17 cellular contexts compared by ENCODE assay signal in genomic region chr3:69823710-69824109, GRCh38.
"Had no signal": no experiment of that assay in that cellular context is flagged by ENCODE, and none has a peak within 500 bp of the region (broad histone marks: within the 10 kb centered on the region; RNA-seq: fewer than 3 reads in every experiment).

No MANE protein-coding gene starts in this region.

- DNase-seq: activated CD4-positive, alpha-beta T cell treated with anti-CD3 and anti-CD28 coated beads, Interleukin-2, amount 10 ng/mL, durations not matched to agents 24 days and 14 days; activated CD4-positive, CD25-positive, alpha-beta regulatory T cell; activated naive CD8-positive, alpha-beta T cell treated with anti-CD3 and anti-CD28 coated beads, Interleukin-2, amount 10 ng/mL, durations not matched to agents 7 days and 5 days; anterior cingulate cortex; erythroblast; kidney glomerular epithelial cell; nucleus accumbens; posterior cingulate gyrus; stimulated activated CD4-positive, alpha-beta T cell treated with anti-CD3 and anti-CD28 coated beads, Interleukin-4, amount 100 ng/mL, for 4 hours; stimulated activated CD8-positive, alpha-beta memory T cell treated with anti-CD3 and anti-CD28 coated beads, Interleukin-4, amount 100 ng/mL, for 48 hours; stimulated activated naive CD8-positive, alpha-beta T cell treated with anti-CD3 and anti-CD28 coated beads, Interleukin-15, Interleukin-2, amounts not matched to agents 100 U/mL and 50 U/mL, for 24 hours; upper lobe of left lung had no signal

- FAIRE-seq: bronchial epithelial cell had no signal

- H3K27me3 ChIP-seq: upper lobe of left lung had no signal

- H3K27ac ChIP-seq: upper lobe of left lung had no signal

- H3K9me3 ChIP-seq: upper lobe of left lung had no signal

- H3K4me3 ChIP-seq: skin epidermis, upper lobe of left lung had no signal

- H3K4me3 Mint-ChIP-seq: activated CD4-positive, alpha-beta T cell treated with anti-CD3 and anti-CD28 coated beads, Interleukin-2, amount 10 ng/mL, durations not matched to agents 24 days and 14 days; activated naive CD8-positive, alpha-beta T cell treated with anti-CD3 and anti-CD28 coated beads, Interleukin-2, amount 10 ng/mL, durations not matched to agents 7 days and 5 days; activated T-helper 1 cell treated with anti-CD3 and anti-CD28 coated beads, Interleukin-12 subunit alpha, Interleukin-12 subunit beta, Interleukin-2, Interleukin-4 antibody, amounts not matched to agents 30 ng/mL and 10 ng/mL and 1 ng/mL, durations not matched to agents 14 hours and 24 hours and 36 hours; nephron; T-helper 2 cell treated with Interferon-gamma antibody and Interleukin-4, amounts not matched to agents 5 μg/mL and 100 μg/mL, for 36 hours had no signal

- H3K9me3 Mint-ChIP-seq: activated naive CD8-positive, alpha-beta T cell treated with anti-CD3 and anti-CD28 coated beads, Interleukin-2, amount 10 ng/mL, durations not matched to agents 7 days and 5 days; activated T-helper 1 cell treated with anti-CD3 and anti-CD28 coated beads, Interleukin-12 subunit alpha, Interleukin-12 subunit beta, Interleukin-2, Interleukin-4 antibody, amounts not matched to agents 30 ng/mL and 10 ng/mL and 1 ng/mL, durations not matched to agents 14 hours and 24 hours and 36 hours; nephron; T-helper 2 cell treated with Interferon-gamma antibody and Interleukin-4, amounts not matched to agents 5 μg/mL and 100 μg/mL, for 36 hours had no signal

- H3K27me3 Mint-ChIP-seq: activated CD4-positive, alpha-beta T cell treated with anti-CD3 and anti-CD28 coated beads, Interleukin-2, amount 10 ng/mL, durations not matched to agents 24 days and 14 days; activated naive CD8-positive, alpha-beta T cell treated with anti-CD3 and anti-CD28 coated beads, Interleukin-2, amount 10 ng/mL, durations not matched to agents 7 days and 5 days had no signal

- H3K36me3 ChIP-seq: upper lobe of left lung had no signal

- H3K4me1 ChIP-seq: upper lobe of left lung had no signal

- H3K4me1 Mint-ChIP-seq: activated CD4-positive, alpha-beta T cell treated with anti-CD3 and anti-CD28 coated beads, Interleukin-2, amount 10 ng/mL, durations not matched to agents 24 days and 14 days; activated naive CD8-positive, alpha-beta T cell treated with anti-CD3 and anti-CD28 coated beads, Interleukin-2, amount 10 ng/mL, durations not matched to agents 7 days and 5 days had no signal

- H3K27ac Mint-ChIP-seq: activated CD4-positive, alpha-beta T cell treated with anti-CD3 and anti-CD28 coated beads, Interleukin-2, amount 10 ng/mL, durations not matched to agents 24 days and 14 days; activated naive CD8-positive, alpha-beta T cell treated with anti-CD3 and anti-CD28 coated beads, Interleukin-2, amount 10 ng/mL, durations not matched to agents 7 days and 5 days; activated T-helper 1 cell treated with anti-CD3 and anti-CD28 coated beads, Interleukin-12 subunit alpha, Interleukin-12 subunit beta, Interleukin-2, Interleukin-4 antibody, amounts not matched to agents 30 ng/mL and 10 ng/mL and 1 ng/mL, durations not matched to agents 14 hours and 24 hours and 36 hours; T-helper 2 cell treated with Interferon-gamma antibody and Interleukin-4, amounts not matched to agents 5 μg/mL and 100 μg/mL, for 36 hours had no signal

- ATAC-seq: stimulated activated naive CD8-positive, alpha-beta T cell treated with anti-CD3 and anti-CD28 coated beads, Interleukin-15, Interleukin-2, amounts not matched to agents 100 U/mL and 50 U/mL, for 24 hours had no signal

- H3K36me3 Mint-ChIP-seq: activated naive CD8-positive, alpha-beta T cell treated with anti-CD3 and anti-CD28 coated beads, Interleukin-2, amount 10 ng/mL, durations not matched to agents 7 days and 5 days had no signal
